In the genomic region with DNA sequence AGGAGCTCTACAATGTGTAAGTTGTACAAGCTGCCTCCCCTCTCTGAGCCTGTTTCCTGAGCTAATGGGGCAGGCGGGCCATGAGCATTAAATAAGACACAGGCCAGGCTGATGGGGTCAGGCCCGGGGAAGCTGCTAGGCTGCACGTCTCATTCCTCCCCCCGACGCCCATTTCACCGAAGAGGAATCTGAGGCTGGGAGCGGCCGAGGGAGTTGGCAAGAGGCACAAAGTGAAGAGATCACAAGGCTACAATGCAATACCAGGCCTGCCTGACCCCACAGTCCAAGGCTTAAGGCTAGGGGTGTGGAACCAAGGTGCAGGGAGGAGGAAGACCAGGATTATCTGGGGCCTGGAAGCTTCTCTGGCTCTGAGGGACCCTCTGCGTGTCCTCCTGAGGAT, we compare ENCODE assay signal across 19 cellular contexts. TPM values are rescaled to one million over a fixed set of nuclear protein-coding genes. Genes with fewer than 3 reads are reported as not detected.
DNase-seq lines count a peak whose midpoint lies in the region; ATAC-seq, FAIRE-seq and TF ChIP-seq lines count a peak whose summit lies in the region.
"Had no signal": no experiment of that assay in that cellular context is flagged by ENCODE, and none has a peak within 500 bp of the region (broad histone marks: within the 10 kb centered on the region; RNA-seq: fewer than 3 reads in every experiment).

No MANE protein-coding gene starts in this region.

- peaks cover 20% of the 10 kb centered on the region for H4K20me1 ChIP-seq in osteoblast (ENCODE audit: insufficient read depth, low read length)

- TF ChIP-seq CTCF in A549 (IDR thresholded peaks at IDR 0.05) (no peak), Panc1 (IDR thresholded peaks at IDR 0.05) (no peak), fibroblast of mammary gland (conservative IDR thresholded peaks at IDR 0.05; ENCODE audit: control insufficient read depth, insufficient read depth, low read depth, low read length) (no peak), osteoblast (IDR thresholded peaks at IDR 0.05; ENCODE audit: extremely low read depth, low read depth, low read length) (no peak)

- H3K4me3 ChIP-seq in A549 (no peak overlapping the region), Panc1 (ENCODE audit: low read depth in 2 of 2, low read length in 2 of 2) (no peak overlapping the region), fibroblast of mammary gland (ENCODE audit: control insufficient read depth, low read depth, low read length) (no peak overlapping the region), osteoblast (ENCODE audit: insufficient read depth, low read length) (no peak overlapping the region)

- H3K36me3 ChIP-seq in Panc1 (ENCODE audit: control insufficient read depth, insufficient read depth, low read length), result peaks cover 8% of the 10 kb centered on the region
- H3K36me3 ChIP-seq in osteoblast (ENCODE audit: insufficient read depth, low read length), result peaks cover 36% of the 10 kb centered on the region

- no peak for TF ChIP-seq EP300 in A549 (IDR thresholded peaks at IDR 0.05)

- ATAC-seq in A549 (peak; percentile 31 to 63; a peak in 3 of 6 replicates), Panc1 (peak; percentile 24)
- ATAC-seq: activated CD8-positive, alpha-beta T cell treated with anti-CD3 and anti-CD28 coated beads, Interleukin-2, amount 10 ng/mL, durations not matched to agents 7 days and 5 days had no signal

- H2AFZ ChIP-seq in osteoblast (ENCODE audit: low read length), result no peak overlapping the region

- H3K4me2 ChIP-seq in A549 (peak overlapping the region; percentile 49), osteoblast (ENCODE audit: insufficient read depth, low read length) (no peak overlapping the region)

- H3K4me1 ChIP-seq in A549 (peaks cover 32% of the 10 kb centered on the region), Panc1 (ENCODE audit: control insufficient read depth, insufficient read depth, low read length) (peaks cover 50% of the 10 kb centered on the region), osteoblast (ENCODE audit: insufficient read depth, low read length) (peaks cover under 1% of the 10 kb centered on the region)

- WGBS in A549 (ENCODE audit: missing lambda C conversion rate), result 48% methylated on average over 8 of the region's 9 CpGs

- intact Hi-C loops in Panc1 (cut with micrococcal nuclease; ENCODE audit: unreplicated experiment), result no loop called here

- no peak for FAIRE-seq in A549 (lab: Jason Lieb, UNC)
- FAIRE-seq: A204.1 had no signal

- no peak for TF ChIP-seq RAD21 in A549 (conservative IDR thresholded peaks at IDR 0.05 in 1 of 2, IDR thresholded peaks at IDR 0.05 in 1 of 2)

- CTCF ChIA-PET in A549 (lab: Yijun Ruan, JAX) (no interaction called here), Panc1 (lab: Charles Lee) (no interaction called here)

- DNase-seq in A549 (ENCODE audit: low read depth in 1 of 2, low spot score in 1 of 2) (peak in 1 of 2 experiments; percentile 40), Panc1 (ENCODE audit: low read depth, low spot score) (no peak), fibroblast of mammary gland (ENCODE audit: low read depth) (peak; percentile 59), osteoblast (ENCODE audit: insufficient read length, low spot score, missing footprints) (no peak), dermis blood vessel endothelial cell (no peak), G401 (ENCODE audit: low spot score) (no peak), pons (ENCODE audit: low spot score) (no peak), amygdala (lab: John Stamatoyannopoulos, UW) (no peak)
- DNase-seq: activated CD8-positive, alpha-beta T cell treated with anti-CD3 and anti-CD28 coated beads, Interleukin-2, amount 10 ng/mL, durations not matched to agents 7 days and 5 days; Calu3; effector CD4-positive, alpha-beta T cell; glutamatergic neuron; HCEC 1CT; kidney glomerular epithelial cell; NCI-H1930; NCI-H774; SHP77; stimulated activated naive CD4-positive, alpha-beta T cell had no signal

- H3K79me2 ChIP-seq in osteoblast (ENCODE audit: insufficient read depth, low read length), result peaks cover 63% of the 10 kb centered on the region

- no peak for TF ChIP-seq POLR2A in A549 (IDR thresholded peaks at IDR 0.05; ENCODE audit: low read length)

- H3K9me3 ChIP-seq in A549 (no peaks in the 10 kb centered on the region), Panc1 (ENCODE audit: control insufficient read depth, insufficient read depth, low read depth, low read length) (no peaks in the 10 kb centered on the region), osteoblast (ENCODE audit: low read depth, low read length) (no peaks in the 10 kb centered on the region)

- in situ Hi-C loops in Panc1 (cut with HindIII; ENCODE audit: low pct_unique_long_range_greater_than_20kb, low sequenced_read_pairs) (no loop called here), G401 (cut with HindIII; ENCODE audit: low sequenced_read_pairs) (no loop called here)

- H3K27me3 ChIP-seq in Panc1 (ENCODE audit: control insufficient read depth, insufficient read depth, low read length) (no peaks in the 10 kb centered on the region), osteoblast (ENCODE audit: insufficient read depth, low read length) (no peaks in the 10 kb centered on the region)

- POLR2A ChIA-PET in A549 (lab: Yijun Ruan, JAX) (no interaction called here), Panc1 (lab: Charles Lee) (no interaction called here)

- H3K27ac ChIP-seq in A549 (peak overlapping the region; percentile 71 to 83; a peak in 5 of 6 replicates), Panc1 (ENCODE audit: low read length) (peak overlapping the region; percentile 8), osteoblast (ENCODE audit: low read depth, low read length) (peak overlapping the region; percentile 26)

- BruUV-seq in Panc1 (replicated peaks; lab: Mats Ljungman, UMichigan), result no TSS peak

TF ChIP-seq in A549, 52 proteins besides CTCF, POLR2A, EP300 and RAD21 (continues in another document):
- no peak for TF ChIP-seq CHD2 (IDR thresholded peaks at IDR 0.05; ENCODE audit: low read length, partially characterized antibody)
- TF ChIP-seq HEYL (CRISPR knock-in tag; IDR thresholded peaks at IDR 0.05), result no peak
- TF ChIP-seq ZSCAN20 (CRISPR knock-in tag; IDR thresholded peaks at IDR 0.05), result no peak
- TF ChIP-seq JUN (IDR thresholded peaks at IDR 0.05), result no peak
- TF ChIP-seq RCOR1 (IDR thresholded peaks at IDR 0.05; ENCODE audit: low read depth, low read length), result no peak
- TF ChIP-seq PHF8 (IDR thresholded peaks at IDR 0.05; ENCODE audit: borderline replicate concordance, low read depth), result no peak
- TF ChIP-seq, protein P1, sequence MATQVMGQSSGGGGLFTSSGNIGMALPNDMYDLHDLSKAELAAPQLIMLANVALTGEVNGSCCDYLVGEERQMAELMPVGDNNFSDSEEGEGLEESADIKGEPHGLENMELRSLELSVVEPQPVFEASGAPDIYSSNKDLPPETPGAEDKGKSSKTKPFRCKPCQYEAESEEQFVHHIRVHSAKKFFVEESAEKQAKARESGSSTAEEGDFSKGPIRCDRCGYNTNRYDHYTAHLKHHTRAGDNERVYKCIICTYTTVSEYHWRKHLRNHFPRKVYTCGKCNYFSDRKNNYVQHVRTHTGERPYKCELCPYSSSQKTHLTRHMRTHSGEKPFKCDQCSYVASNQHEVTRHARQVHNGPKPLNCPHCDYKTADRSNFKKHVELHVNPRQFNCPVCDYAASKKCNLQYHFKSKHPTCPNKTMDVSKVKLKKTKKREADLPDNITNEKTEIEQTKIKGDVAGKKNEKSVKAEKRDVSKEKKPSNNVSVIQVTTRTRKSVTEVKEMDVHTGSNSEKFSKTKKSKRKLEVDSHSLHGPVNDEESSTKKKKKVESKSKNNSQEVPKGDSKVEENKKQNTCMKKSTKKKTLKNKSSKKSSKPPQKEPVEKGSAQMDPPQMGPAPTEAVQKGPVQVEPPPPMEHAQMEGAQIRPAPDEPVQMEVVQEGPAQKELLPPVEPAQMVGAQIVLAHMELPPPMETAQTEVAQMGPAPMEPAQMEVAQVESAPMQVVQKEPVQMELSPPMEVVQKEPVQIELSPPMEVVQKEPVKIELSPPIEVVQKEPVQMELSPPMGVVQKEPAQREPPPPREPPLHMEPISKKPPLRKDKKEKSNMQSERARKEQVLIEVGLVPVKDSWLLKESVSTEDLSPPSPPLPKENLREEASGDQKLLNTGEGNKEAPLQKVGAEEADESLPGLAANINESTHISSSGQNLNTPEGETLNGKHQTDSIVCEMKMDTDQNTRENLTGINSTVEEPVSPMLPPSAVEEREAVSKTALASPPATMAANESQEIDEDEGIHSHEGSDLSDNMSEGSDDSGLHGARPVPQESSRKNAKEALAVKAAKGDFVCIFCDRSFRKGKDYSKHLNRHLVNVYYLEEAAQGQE (IDR thresholded peaks at IDR 0.05), result no peak

RNA-seq across cellular contexts. Expression of gene PLXND1, which starts 19.4 kb away (rescaled TPM):
- polyA plus RNA-seq in A549 (2011; rRNA removed), result 26.8 and 49.3 TPM in 2 replicates
- polyA plus RNA-seq in A549 (2012; cell fraction: cytosol; rRNA removed), result 37.6 and 41.4 TPM in 2 replicates
- 133 and 136 TPM in 2 replicates for polyA plus RNA-seq in A549 (2012; cell fraction: nucleus; rRNA removed)
- polyA plus RNA-seq in A549 (2017; fragmentation: RNase III; extraction: RNeasy Plus Mini Kit Qiagen cat#74134 plus additional on column Dnase treatment), result 47.2 to 72.6 TPM (median 58.6 TPM) in 3 replicates
- 49.8 and 54.9 TPM in 2 replicates for polyA minus RNA-seq in A549 (2011; rRNA and poly(A)+ RNA removed)
- 248 TPM for total RNA-seq in Panc1 (2021; ENCODE audit: unreplicated experiment)
- polyA plus RNA-seq in Panc1 (2012; ENCODE audit: insufficient read length), result 456 TPM
- 126 and 134 TPM in 2 replicates for total RNA-seq in osteoblast
- 415 and 872 TPM in 2 replicates for total RNA-seq in dermis blood vessel endothelial cell
- 21.2 and 54.7 TPM in 2 replicates for total RNA-seq in G401 (2014; rRNA removed; shearing (Covaris generic))

RNA-seq across cellular contexts. Expression of gene H1-8, which starts 44.1 kb away (rescaled TPM):
- polyA plus RNA-seq in A549 (2011; rRNA removed) (not detected in 2 replicates), A549 (2017; fragmentation: RNase III; extraction: RNeasy Plus Mini Kit Qiagen cat#74134 plus additional on column Dnase treatment) (not detected in 3 replicates)
- not detected in 2 replicates for polyA plus RNA-seq in A549 (2012; cell fraction: cytosol; rRNA removed)
- not detected in 2 replicates for polyA plus RNA-seq in A549 (2012; cell fraction: nucleus; rRNA removed)
- polyA minus RNA-seq in A549 (2011; rRNA and poly(A)+ RNA removed), result not detected in 2 replicates
- total RNA-seq in Panc1 (2021; ENCODE audit: unreplicated experiment) (not detected), osteoblast (not detected in 2 replicates), dermis blood vessel endothelial cell (not detected in 2 replicates)
- not detected for polyA plus RNA-seq in Panc1 (2012; ENCODE audit: insufficient read length)
- total RNA-seq in G401 (2014; rRNA removed; shearing (Covaris generic)), result not detected in 2 replicates
- total RNA-seq: activated CD8-positive, alpha-beta T cell treated with anti-CD3 and anti-CD28 coated beads, Interleukin-2, amount 10 ng/mL, durations not matched to agents 7 days and 5 days; Calu3 had no signal

RNA-seq across cellular contexts. Expression of gene RHO, which starts 58.6 kb away (rescaled TPM):
- 0.03 and 0.04 TPM in 2 replicates for polyA plus RNA-seq in A549 (2011; rRNA removed)
- polyA plus RNA-seq in A549 (2012; cell fraction: cytosol; rRNA removed), result 0.01 TPM in 1 of 2 replicates, not detected in the other
- 0.05 and 0.11 TPM in 2 replicates for polyA plus RNA-seq in A549 (2012; cell fraction: nucleus; rRNA removed)
- polyA plus RNA-seq in A549 (2017; fragmentation: RNase III; extraction: RNeasy Plus Mini Kit Qiagen cat#74134 plus additional on column Dnase treatment), result not detected in 3 replicates
- not detected in 2 replicates for polyA minus RNA-seq in A549 (2011; rRNA and poly(A)+ RNA removed)
- total RNA-seq in Panc1 (2021; ENCODE audit: unreplicated experiment), result not detected
- not detected for polyA plus RNA-seq in Panc1 (2012; ENCODE audit: insufficient read length)
- total RNA-seq in osteoblast, result not detected in 2 replicates
- not detected in 2 replicates for total RNA-seq in dermis blood vessel endothelial cell
- not detected in 2 replicates for total RNA-seq in G401 (2014; rRNA removed; shearing (Covaris generic))
- total RNA-seq: activated CD8-positive, alpha-beta T cell treated with anti-CD3 and anti-CD28 coated beads, Interleukin-2, amount 10 ng/mL, durations not matched to agents 7 days and 5 days; Calu3 had no signal

Comparison
In these comparisons a context has a peak if more than half of its experiments do, and no peak if none do; other contexts are left out.
1. H3K27ac ChIP-seq: peak in every context shown above with its lines; median percentile 77 in A549; 26 in osteoblast; 8 in Panc1.